ENCODE assay signal across 10 cellular contexts in genomic region chr5:179697108-179697507, GRCh38. TPM values are rescaled to one million over a fixed set of nuclear protein-coding genes. Genes with fewer than 3 reads are reported as not detected.
DNase-seq lines count a peak whose midpoint lies in the region; ATAC-seq lines count a peak whose summit lies in the region.
"Had no signal": no experiment of that assay in that cellular context is flagged by ENCODE, and none has a peak within 500 bp of the region (broad histone marks: within the 10 kb centered on the region; RNA-seq: fewer than 3 reads in every experiment).

No MANE protein-coding gene starts in this region.

- H3K4me1 ChIP-seq in stomach smooth muscle (ENCODE audit: control insufficient read depth, insufficient read depth, low read length), result peaks cover 17% of the 10 kb centered on the region

- H3K9me3 ChIP-seq in T-helper 17 cell (ENCODE audit: control insufficient read depth, low read length, poor library complexity, severe bottlenecking), result no peaks in the 10 kb centered on the region
- H3K9me3 ChIP-seq in stomach smooth muscle (ENCODE audit: control insufficient read depth in 2 of 2, low read length in 2 of 2), result no peaks in the 10 kb centered on the region

- no peak overlapping the region for H3K9ac ChIP-seq in stomach smooth muscle (ENCODE audit: low read length in 2 of 2)

- ATAC-seq in T-helper 17 cell (no peak), GM21576 (IDR thresholded peaks at IDR 0.05; ENCODE audit: unreplicated experiment) (no peak)

- H3K4me3 ChIP-seq in stomach smooth muscle (ENCODE audit: low read length in 2 of 2), result no peak overlapping the region

- no peak overlapping the region for H3K4me3 Mint-ChIP-seq in T-helper 17 cell
- H3K4me3 Mint-ChIP-seq in immature natural killer cell, result peak overlapping the region in 4 of 5 donors; percentile 33 to 97 (median 67)

- H3K27me3 ChIP-seq in stomach smooth muscle (ENCODE audit: control insufficient read depth in 1 of 2, insufficient read depth in 2 of 2, low read length in 2 of 2), result no peaks in the 10 kb centered on the region

- H3K36me3 ChIP-seq in stomach smooth muscle (ENCODE audit: control insufficient read depth in 2 of 2, insufficient read depth in 2 of 2, low read length in 2 of 2), result no peaks in the 10 kb centered on the region

- no peaks in the 10 kb centered on the region for H3K9me3 Mint-ChIP-seq in immature natural killer cell

- peak overlapping the region; percentile 98 for H3K27ac Mint-ChIP-seq in T-helper 17 cell
- peak overlapping the region; percentile 90 to 99 (median 97) for H3K27ac Mint-ChIP-seq in immature natural killer cell

- H3K4me1 Mint-ChIP-seq in T-helper 17 cell, result peaks cover 29% of the 10 kb centered on the region
- peaks cover 40 to 51% of the 10 kb centered on the region in 2 donors for H3K4me1 Mint-ChIP-seq in immature natural killer cell

- H3K27me3 Mint-ChIP-seq in T-helper 17 cell, result no peaks in the 10 kb centered on the region
- peaks cover 2 to 23% (median 12%) of the 10 kb centered on the region in 3 donors for H3K27me3 Mint-ChIP-seq in immature natural killer cell (ENCODE audit: low read depth in 3 of 3)

- peak; percentile 62 for DNase-seq in activated effector memory CD4-positive, alpha-beta T cell treated with anti-CD3 and anti-CD28 coated beads, Interleukin-2, amount 50 U/mL, for 16 hours
- DNase-seq in activated effector memory CD4-positive, alpha-beta T cell treated with Interleukin-2 at 50 U/mL for 16 hours, result no peak
- no peak for DNase-seq in T-helper 17 cell
- DNase-seq in immature natural killer cell, result no peak
- no peak for DNase-seq in inferior parietal cortex (ENCODE audit: extremely low spot score)
- DNase-seq in NK-92 treated with Interleukin-12 subunit alpha and Interleukin-12 subunit beta, amount 100 ng/mL, for 24 hours (lab: John Stamatoyannopoulos, UW), result no peak
- DNase-seq: dermis blood vessel endothelial cell, NCI-H526 treated with DMSO at 0.1 percent for 48 hours had no signal

- H3K27ac ChIP-seq in stomach smooth muscle (ENCODE audit: low read length), result peak overlapping the region; percentile 94

- H3K36me3 Mint-ChIP-seq in T-helper 17 cell (ENCODE audit: low read depth) (no peaks in the 10 kb centered on the region), immature natural killer cell (no peaks in the 10 kb centered on the region)

RNA-seq across cellular contexts. Expression of gene CANX, which starts 1.7 kb away (rescaled TPM):
- total RNA-seq in T-helper 17 cell, result 100 to 1,000 TPM; 235 to 238 TPM
- 100 to 1,000 TPM; 240 to 326 (median 325) TPM for polyA plus RNA-seq in immature natural killer cell

RNA-seq across cellular contexts. Expression of gene CBY3, which starts 16.3 kb away (rescaled TPM):
- total RNA-seq in T-helper 17 cell, result not detected
- polyA plus RNA-seq in immature natural killer cell, result 1 to 10 TPM in 1 of 3 donors, under 1 TPM in 2; 0.56 to 1.3 (median 0.86) TPM
- total RNA-seq: dermis blood vessel endothelial cell had no signal

RNA-seq across cellular contexts. Expression of gene MAML1, which starts 35.5 kb away (rescaled TPM):
- 10 to 100 TPM; 28.4 to 33.2 TPM for total RNA-seq in T-helper 17 cell
- 1 to 10 TPM in 2 of 3 donors, under 1 TPM in 1; 0.59 to 8.5 (median 1.5) TPM for polyA plus RNA-seq in immature natural killer cell
